Comparison of ENCODE assay signal across 19 cellular contexts in the genomic region with DNA sequence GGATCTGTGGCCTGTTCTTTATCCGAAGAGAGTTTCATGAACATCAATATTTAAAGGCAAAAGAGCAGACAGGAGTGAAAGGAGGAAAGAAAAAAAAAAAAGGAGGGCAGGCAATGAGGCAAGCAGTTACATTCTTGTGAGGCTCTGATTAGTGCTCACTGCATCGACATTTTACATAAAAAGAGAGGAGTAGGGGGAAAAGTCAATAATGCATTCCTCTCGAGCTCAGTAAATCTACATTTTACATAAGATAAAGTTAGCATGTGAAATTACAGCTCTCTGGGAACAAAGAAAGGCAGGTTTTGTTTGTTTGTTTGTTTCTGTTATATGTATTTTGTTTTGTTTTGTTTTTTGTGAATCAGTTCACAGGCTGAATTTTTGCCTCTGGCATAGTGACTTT.
"Had no signal": no experiment of that assay in that cellular context is flagged by ENCODE, and none has a peak within 500 bp of the region (broad histone marks: within the 10 kb centered on the region; RNA-seq: fewer than 3 reads in every experiment).

No MANE protein-coding gene starts in this region.

- H3K9me3 ChIP-seq: gastrocnemius medialis, heart right ventricle, psoas muscle, spleen, suprapubic skin had no signal

- H3K4me1 ChIP-seq: gastrocnemius medialis, psoas muscle, spleen had no signal

- H3K4me3 ChIP-seq: dorsolateral prefrontal cortex, gastrocnemius medialis, heart right ventricle, psoas muscle, spleen, suprapubic skin had no signal

- ATAC-seq: activated naive CD8-positive, alpha-beta T cell treated with anti-CD3 and anti-CD28 coated beads, Interleukin-2, amount 50 U/mL, for 24 hours; gastrocnemius medialis; heart right ventricle; left lobe of liver; naive thymus-derived CD8-positive, alpha-beta T cell; psoas muscle; sciatic nerve had no signal

- H3K27me3 ChIP-seq: dorsolateral prefrontal cortex, gastrocnemius medialis, heart right ventricle, suprapubic skin had no signal

- H3K27ac ChIP-seq: dorsolateral prefrontal cortex, gastrocnemius medialis, heart right ventricle, psoas muscle, spleen, suprapubic skin had no signal

- DNase-seq: activated CD4-positive, CD25-positive, alpha-beta regulatory T cell treated with anti-CD3 and anti-CD28 coated beads, Interleukin-2, amount 50 U/mL, for 72 hours; activated naive CD4-positive, alpha-beta T cell treated with anti-CD3 and anti-CD28 coated beads for 36 hours; activated naive CD8-positive, alpha-beta T cell treated with anti-CD3 and anti-CD28 coated beads, Interleukin-2, amount 50 U/mL, for 24 hours; activated T-cell treated with anti-CD3 and anti-CD28 coated beads for 4 hours; aorta; dorsolateral prefrontal cortex; erythroblast; gastrocnemius medialis; heart right ventricle; islet precursor cell; naive thymus-derived CD8-positive, alpha-beta T cell; psoas muscle; spleen; T-helper 1 cell; T1000; trophoblast cell had no signal

- H3K36me3 ChIP-seq: gastrocnemius medialis, heart right ventricle, spleen, suprapubic skin had no signal
